In genomic region chr16:57155702-57156350, GRCh38 we compare ENCODE assay signal across 13 cellular contexts.
"Had no signal": no experiment of that assay in that cellular context is flagged by ENCODE, and none has a peak within 500 bp of the region (broad histone marks: within the 10 kb centered on the region; RNA-seq: fewer than 3 reads in every experiment).

No MANE protein-coding gene starts in this region.

- H3K4me3 Mint-ChIP-seq: activated CD4-positive, alpha-beta memory T cell treated with anti-CD3 and anti-CD28 coated beads for 36 hours; endodermal cell; mesothelial cell of epicardium; nephron; stimulated activated naive B cell treated with anti-CD40 and anti-IgM and Interleukin-4, amounts not matched to agents 10 μg/mL and 1 μg/mL and 100 μg/mL, for 72 hours had no signal

- H3K27ac Mint-ChIP-seq: activated CD4-positive, alpha-beta memory T cell treated with anti-CD3 and anti-CD28 coated beads for 36 hours; endodermal cell; mesothelial cell of epicardium; nephron; stimulated activated naive B cell treated with anti-CD40 and anti-IgM and Interleukin-4, amounts not matched to agents 10 μg/mL and 1 μg/mL and 100 μg/mL, for 72 hours had no signal

- H3K27me3 Mint-ChIP-seq: activated CD4-positive, alpha-beta memory T cell treated with anti-CD3 and anti-CD28 coated beads for 36 hours; stimulated activated naive B cell treated with anti-CD40 and anti-IgM and Interleukin-4, amounts not matched to agents 10 μg/mL and 1 μg/mL and 100 μg/mL, for 72 hours had no signal

- H3K4me3 ChIP-seq: body of pancreas, lung, upper lobe of right lung had no signal

- H3K9me3 Mint-ChIP-seq: activated CD4-positive, alpha-beta memory T cell treated with anti-CD3 and anti-CD28 coated beads for 36 hours; endodermal cell; nephron; stimulated activated naive B cell treated with anti-CD40 and anti-IgM and Interleukin-4, amounts not matched to agents 10 μg/mL and 1 μg/mL and 100 μg/mL, for 72 hours had no signal

- DNase-seq: activated CD4-positive, alpha-beta memory T cell treated with anti-CD3 and anti-CD28 coated beads for 36 hours; activated gamma-delta T cell; activated T-cell treated with anti-CD3 and anti-CD28 coated beads, Interleukin-2, amount 50 U/mL, for 1 hour; body of pancreas; endodermal cell; occipital lobe; posterior cingulate gyrus; retina; stimulated activated naive B cell treated with anti-CD40 and anti-IgM and Interleukin-4, amounts not matched to agents 10 μg/mL and 1 μg/mL and 100 μg/mL, for 72 hours; upper lobe of right lung had no signal

- H3K4me1 Mint-ChIP-seq: mesothelial cell of epicardium; stimulated activated naive B cell treated with anti-CD40 and anti-IgM and Interleukin-4, amounts not matched to agents 10 μg/mL and 1 μg/mL and 100 μg/mL, for 72 hours had no signal

- H3K27ac ChIP-seq: body of pancreas, upper lobe of right lung had no signal
